ENCODE assay signal across 1 cellular context in the genomic region with DNA sequence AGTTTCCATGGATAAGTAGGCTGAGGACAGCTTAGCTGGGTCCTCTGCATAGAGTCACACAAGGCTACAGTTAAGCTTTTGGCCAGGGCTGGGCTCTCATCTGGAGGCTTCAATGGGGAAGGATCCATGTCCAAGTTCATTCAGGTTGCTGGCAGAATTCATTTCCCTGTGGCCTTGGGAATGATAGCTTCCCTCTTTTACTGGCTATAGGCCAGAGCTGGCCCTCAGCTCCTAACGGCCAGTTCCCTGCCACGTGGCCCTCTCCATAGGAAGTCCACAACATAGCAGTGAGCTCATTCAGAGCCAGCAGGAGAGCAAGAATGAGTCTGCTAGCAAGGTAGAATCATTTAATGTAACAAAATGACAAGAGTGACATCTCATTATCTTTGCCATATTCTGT.
TF ChIP-seq lines count a peak whose summit lies in the region.

No MANE protein-coding gene starts in this region.

TF ChIP-seq in IMR-90, 13 proteins besides CTCF, POLR2A, EP300 and RAD21 (continued from another document):
- TF ChIP-seq, protein P1, sequence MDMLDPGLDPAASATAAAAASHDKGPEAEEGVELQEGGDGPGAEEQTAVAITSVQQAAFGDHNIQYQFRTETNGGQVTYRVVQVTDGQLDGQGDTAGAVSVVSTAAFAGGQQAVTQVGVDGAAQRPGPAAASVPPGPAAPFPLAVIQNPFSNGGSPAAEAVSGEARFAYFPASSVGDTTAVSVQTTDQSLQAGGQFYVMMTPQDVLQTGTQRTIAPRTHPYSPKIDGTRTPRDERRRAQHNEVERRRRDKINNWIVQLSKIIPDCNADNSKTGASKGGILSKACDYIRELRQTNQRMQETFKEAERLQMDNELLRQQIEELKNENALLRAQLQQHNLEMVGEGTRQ (IDR thresholded peaks at IDR 0.05; ENCODE audit: low read depth, low read length) = peak; percentile 69; the same call in 1 of the 2 replicates
- TF ChIP-seq RCOR1 (IDR thresholded peaks at IDR 0.05; ENCODE audit: insufficient replicate concordance, low read length) = no peak
